Comparison of ENCODE assay signal across 6 cellular contexts in genomic region chr5:16353439-16353838, GRCh38.
DNase-seq lines count a peak whose midpoint lies in the region; ATAC-seq and TF ChIP-seq lines count a peak whose summit lies in the region.
"Not testable (repeated sequence)": the region's sequence is repeated elsewhere in the genome, so short reads cannot be mapped to it uniquely, and the experiment has no call there.

No MANE protein-coding gene starts in this region.

- H3K4me1 ChIP-seq in DOHH2 (ENCODE audit: control insufficient read depth, low read length): peaks cover 32% of the 10 kb centered on the region

- H3K27me3 ChIP-seq in DOHH2 (ENCODE audit: control insufficient read depth, low read length): not testable (repeated sequence)

- not testable (repeated sequence) for H3F3A ChIP-seq in DOHH2 (ENCODE audit: control insufficient read depth, insufficient read depth)

- not testable (repeated sequence) for TF ChIP-seq CTCF in DOHH2 (IDR thresholded peaks at IDR 0.05; ENCODE audit: low read depth, low read length, poor library complexity, severe bottlenecking)

- ATAC-seq in GM18907 (IDR thresholded peaks at IDR 0.05; ENCODE audit: unreplicated experiment) (peak; percentile 57), HG02798 (IDR thresholded peaks at IDR 0.05; ENCODE audit: poor library complexity, unreplicated experiment) (peak; percentile 27), HG02973 (IDR thresholded peaks at IDR 0.05; ENCODE audit: unreplicated experiment) (peak; percentile 39), HG03432 (IDR thresholded peaks at IDR 0.05; ENCODE audit: unreplicated experiment) (peak; percentile 67)

- H3K9me2 ChIP-seq in DOHH2 (replicated peaks; ENCODE audit: control insufficient read depth, low read length): not testable (repeated sequence)

- peak overlapping the region; percentile 56 for H3K4me2 ChIP-seq in DOHH2 (ENCODE audit: low read length)

- H3K27ac ChIP-seq in DOHH2 (ENCODE audit: low read depth, low read length): peak overlapping the region; percentile 64

- DNase-seq in NCI-H526 (lab: John Stamatoyannopoulos, UW): peak; percentile 18 to 39

- H3K79me2 ChIP-seq in DOHH2 (ENCODE audit: control insufficient read depth, low read length): not testable (repeated sequence)

- H3K36me3 ChIP-seq in DOHH2 (ENCODE audit: control insufficient read depth, low read length): not testable (repeated sequence)

- not testable (repeated sequence) for H4K20me1 ChIP-seq in DOHH2 (ENCODE audit: control insufficient read depth, insufficient read depth, low read depth, low read length)

- H3K4me3 ChIP-seq in DOHH2 (ENCODE audit: low read length): peak overlapping the region; percentile 50

- peaks cover 14% of the 10 kb centered on the region for H3K9me3 ChIP-seq in DOHH2 (ENCODE audit: control insufficient read depth, insufficient read depth, low read length)

Comparison
In these comparisons a context has a peak if more than half of its experiments do, and no peak if none do; other contexts are left out.
1. Peak in every context shown above with its lines: DNase-seq, ATAC-seq, H3K4me3 ChIP-seq and H3K27ac ChIP-seq.